In the genomic region with DNA sequence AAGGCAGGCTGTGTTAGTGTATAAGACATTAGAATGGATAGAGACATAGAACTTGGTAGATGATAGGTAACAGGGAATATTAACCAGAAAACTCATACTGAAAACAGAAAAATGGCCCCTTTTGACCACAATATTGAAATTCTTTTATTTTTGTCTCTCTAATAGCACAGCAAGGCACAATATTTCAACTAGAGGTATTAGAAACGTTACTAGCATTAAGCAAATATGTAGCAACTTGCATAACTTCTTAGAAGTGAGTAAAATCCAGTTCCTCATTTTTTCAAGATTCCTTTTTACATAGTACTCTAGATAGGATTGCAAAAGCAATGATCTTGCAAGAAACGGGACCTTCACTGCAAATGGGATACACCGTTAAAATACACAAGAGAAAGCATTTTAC, we compare ENCODE assay signal across 9 cellular contexts.
DNase-seq lines count a peak whose midpoint lies in the region; ATAC-seq lines count a peak whose summit lies in the region.
"Had no signal": no experiment of that assay in that cellular context is flagged by ENCODE, and none has a peak within 500 bp of the region (broad histone marks: within the 10 kb centered on the region; RNA-seq: fewer than 3 reads in every experiment).

No MANE protein-coding gene starts in this region.

- ATAC-seq in GM19452 (IDR thresholded peaks at IDR 0.05; ENCODE audit: unreplicated experiment) (peak; percentile 30), HG03175 (IDR thresholded peaks at IDR 0.05; ENCODE audit: unreplicated experiment) (peak; percentile 49)

- DNase-seq in AG20443 (ENCODE audit: low spot score) (peak; percentile 8), amniotic epithelial cell (ENCODE audit: low read depth) (peak; percentile 71), activated gamma-delta T cell treated with Interleukin-2 at 50 U/mL for 16 hours (no peak), retina (no peak), occipital lobe (lab: John Stamatoyannopoulos, UW) (no peak)
- no peak for DNase-seq in NK-92 treated with Interleukin-12 subunit alpha and Interleukin-12 subunit beta, amount 100 ng/mL, for 24 hours (lab: John Stamatoyannopoulos, UW)
- DNase-seq: activated CD4-positive, alpha-beta T cell treated with anti-CD3 and anti-CD28 coated beads, Interleukin-2, amount 50 U/mL, for 1 hour had no signal

Comparison
In these comparisons a context has a peak if more than half of its experiments do, and no peak if none do; other contexts are left out.
1. DNase-seq: peak in AG20443 (single experiment) and amniotic epithelial cell (single experiment); none in activated gamma-delta T cell treated with Interleukin-2 at 50 U/mL for 16 hours (single experiment), retina (single experiment), occipital lobe (single experiment) and NK-92 treated with Interleukin-12 subunit alpha and Interleukin-12 subunit beta, amount 100 ng/mL, for 24 hours (single experiment).